ENCODE assay signal across 1 cellular context in the genomic region with DNA sequence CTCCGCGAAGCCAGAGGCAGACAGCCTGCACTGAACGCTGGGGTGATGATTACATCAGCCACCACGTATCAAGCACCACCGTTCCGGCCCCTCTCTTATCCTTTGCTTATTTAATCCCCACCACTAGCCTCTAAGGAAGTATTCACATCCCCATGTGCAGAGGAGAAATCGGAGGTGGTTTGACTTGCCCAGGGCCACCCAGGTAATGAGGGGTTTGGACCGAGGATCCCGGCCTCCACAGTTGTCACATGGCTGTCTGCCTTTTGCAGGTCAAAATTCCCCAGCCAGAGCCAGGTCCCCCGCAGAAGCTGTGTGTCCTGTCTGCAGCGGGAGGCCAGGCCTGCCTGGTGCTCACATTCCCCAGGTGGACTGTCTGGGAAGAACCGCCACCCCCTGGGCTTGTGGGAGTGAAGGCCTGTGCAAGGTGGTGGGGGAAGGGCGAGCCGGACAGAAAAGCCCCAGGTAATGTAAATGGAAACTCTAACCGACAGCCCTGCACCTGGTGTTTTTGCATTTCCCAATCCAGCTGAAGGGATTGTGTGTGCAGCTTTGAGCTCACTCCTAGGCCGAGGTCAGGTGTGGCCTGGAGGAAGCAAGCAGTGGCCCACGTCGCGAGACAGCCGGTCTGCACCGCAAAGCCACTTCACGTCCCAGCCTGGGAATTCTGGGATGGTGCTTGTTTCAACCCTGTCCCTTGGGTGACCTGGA.
TF ChIP-seq lines count a peak whose summit lies in the region.

No MANE protein-coding gene starts in this region.

TF ChIP-seq in WTC11, 78 proteins besides CTCF, POLR2A, EP300 and RAD21:
- TF ChIP-seq SP1 (CRISPR knock-in tag; conservative IDR thresholded peaks at IDR 0.05) (no peak), NR3C1 (CRISPR knock-in tag; conservative IDR thresholded peaks at IDR 0.05; ENCODE audit: low read depth) (no peak), ZNF396 (CRISPR knock-in tag; IDR thresholded peaks at IDR 0.05; ENCODE audit: borderline replicate concordance) (no peak), OVOL2 (CRISPR knock-in tag; IDR thresholded peaks at IDR 0.05; ENCODE audit: borderline replicate concordance) (no peak), NR1H2 (CRISPR knock-in tag; IDR thresholded peaks at IDR 0.05) (no peak), GABPB1 (CRISPR knock-in tag; IDR thresholded peaks at IDR 0.05) (peak; percentile 97), ZNF423 (CRISPR knock-in tag; IDR thresholded peaks at IDR 0.05) (peak; percentile 95), ZNF671 (CRISPR knock-in tag; IDR thresholded peaks at IDR 0.05) (no peak)
- TF ChIP-seq, protein P1, sequence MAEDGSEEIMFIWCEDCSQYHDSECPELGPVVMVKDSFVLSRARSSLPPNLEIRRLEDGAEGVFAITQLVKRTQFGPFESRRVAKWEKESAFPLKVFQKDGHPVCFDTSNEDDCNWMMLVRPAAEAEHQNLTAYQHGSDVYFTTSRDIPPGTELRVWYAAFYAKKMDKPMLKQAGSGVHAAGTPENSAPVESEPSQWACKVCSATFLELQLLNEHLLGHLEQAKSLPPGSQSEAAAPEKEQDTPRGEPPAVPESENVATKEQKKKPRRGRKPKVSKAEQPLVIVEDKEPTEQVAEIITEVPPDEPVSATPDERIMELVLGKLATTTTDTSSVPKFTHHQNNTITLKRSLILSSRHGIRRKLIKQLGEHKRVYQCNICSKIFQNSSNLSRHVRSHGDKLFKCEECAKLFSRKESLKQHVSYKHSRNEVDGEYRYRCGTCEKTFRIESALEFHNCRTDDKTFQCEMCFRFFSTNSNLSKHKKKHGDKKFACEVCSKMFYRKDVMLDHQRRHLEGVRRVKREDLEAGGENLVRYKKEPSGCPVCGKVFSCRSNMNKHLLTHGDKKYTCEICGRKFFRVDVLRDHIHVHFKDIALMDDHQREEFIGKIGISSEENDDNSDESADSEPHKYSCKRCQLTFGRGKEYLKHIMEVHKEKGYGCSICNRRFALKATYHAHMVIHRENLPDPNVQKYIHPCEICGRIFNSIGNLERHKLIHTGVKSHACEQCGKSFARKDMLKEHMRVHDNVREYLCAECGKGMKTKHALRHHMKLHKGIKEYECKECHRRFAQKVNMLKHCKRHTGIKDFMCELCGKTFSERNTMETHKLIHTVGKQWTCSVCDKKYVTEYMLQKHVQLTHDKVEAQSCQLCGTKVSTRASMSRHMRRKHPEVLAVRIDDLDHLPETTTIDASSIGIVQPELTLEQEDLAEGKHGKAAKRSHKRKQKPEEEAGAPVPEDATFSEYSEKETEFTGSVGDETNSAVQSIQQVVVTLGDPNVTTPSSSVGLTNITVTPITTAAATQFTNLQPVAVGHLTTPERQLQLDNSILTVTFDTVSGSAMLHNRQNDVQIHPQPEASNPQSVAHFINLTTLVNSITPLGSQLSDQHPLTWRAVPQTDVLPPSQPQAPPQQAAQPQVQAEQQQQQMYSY (CRISPR knock-in tag; IDR thresholded peaks at IDR 0.05) = no peak
- TF ChIP-seq, protein P2, sequence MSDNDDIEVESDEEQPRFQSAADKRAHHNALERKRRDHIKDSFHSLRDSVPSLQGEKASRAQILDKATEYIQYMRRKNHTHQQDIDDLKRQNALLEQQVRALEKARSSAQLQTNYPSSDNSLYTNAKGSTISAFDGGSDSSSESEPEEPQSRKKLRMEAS (CRISPR knock-in tag; IDR thresholded peaks at IDR 0.05) = peak; percentile 64
- TF ChIP-seq, protein P3, sequence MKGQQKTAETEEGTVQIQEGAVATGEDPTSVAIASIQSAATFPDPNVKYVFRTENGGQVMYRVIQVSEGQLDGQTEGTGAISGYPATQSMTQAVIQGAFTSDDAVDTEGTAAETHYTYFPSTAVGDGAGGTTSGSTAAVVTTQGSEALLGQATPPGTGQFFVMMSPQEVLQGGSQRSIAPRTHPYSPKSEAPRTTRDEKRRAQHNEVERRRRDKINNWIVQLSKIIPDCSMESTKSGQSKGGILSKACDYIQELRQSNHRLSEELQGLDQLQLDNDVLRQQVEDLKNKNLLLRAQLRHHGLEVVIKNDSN (CRISPR knock-in tag; IDR thresholded peaks at IDR 0.05) = 0 out of 2 replicates have a peak, but pooled peaks have one; percentile 18
- TF ChIP-seq, protein P4, sequence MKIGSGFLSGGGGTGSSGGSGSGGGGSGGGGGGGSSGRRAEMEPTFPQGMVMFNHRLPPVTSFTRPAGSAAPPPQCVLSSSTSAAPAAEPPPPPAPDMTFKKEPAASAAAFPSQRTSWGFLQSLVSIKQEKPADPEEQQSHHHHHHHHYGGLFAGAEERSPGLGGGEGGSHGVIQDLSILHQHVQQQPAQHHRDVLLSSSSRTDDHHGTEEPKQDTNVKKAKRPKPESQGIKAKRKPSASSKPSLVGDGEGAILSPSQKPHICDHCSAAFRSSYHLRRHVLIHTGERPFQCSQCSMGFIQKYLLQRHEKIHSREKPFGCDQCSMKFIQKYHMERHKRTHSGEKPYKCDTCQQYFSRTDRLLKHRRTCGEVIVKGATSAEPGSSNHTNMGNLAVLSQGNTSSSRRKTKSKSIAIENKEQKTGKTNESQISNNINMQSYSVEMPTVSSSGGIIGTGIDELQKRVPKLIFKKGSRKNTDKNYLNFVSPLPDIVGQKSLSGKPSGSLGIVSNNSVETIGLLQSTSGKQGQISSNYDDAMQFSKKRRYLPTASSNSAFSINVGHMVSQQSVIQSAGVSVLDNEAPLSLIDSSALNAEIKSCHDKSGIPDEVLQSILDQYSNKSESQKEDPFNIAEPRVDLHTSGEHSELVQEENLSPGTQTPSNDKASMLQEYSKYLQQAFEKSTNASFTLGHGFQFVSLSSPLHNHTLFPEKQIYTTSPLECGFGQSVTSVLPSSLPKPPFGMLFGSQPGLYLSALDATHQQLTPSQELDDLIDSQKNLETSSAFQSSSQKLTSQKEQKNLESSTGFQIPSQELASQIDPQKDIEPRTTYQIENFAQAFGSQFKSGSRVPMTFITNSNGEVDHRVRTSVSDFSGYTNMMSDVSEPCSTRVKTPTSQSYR (CRISPR knock-in tag; IDR thresholded peaks at IDR 0.05) = peak; percentile 95
